ENCODE assay signal across 8 cellular contexts in genomic region chr19:40690699-40691420, GRCh38. TPM values are rescaled to one million over a fixed set of nuclear protein-coding genes. Genes with fewer than 3 reads are reported as not detected.
DNase-seq lines count a peak whose midpoint lies in the region; ATAC-seq, FAIRE-seq and TF ChIP-seq lines count a peak whose summit lies in the region.

No MANE protein-coding gene starts in this region.

- H3K27ac ChIP-seq in keratinocyte (ENCODE audit: control insufficient read depth, insufficient read depth, low read length) = peak overlapping the region; percentile 84

- peak overlapping the region; percentile 81 for H3K4me3 Mint-ChIP-seq in central memory CD8-positive, alpha-beta T cell

- dilution Hi-C loops in keratinocyte (cut with MboI; ENCODE audit: extremely low pct_ligation_motif_present, low sequenced_read_pairs) = no loop called here

- no peaks in the 10 kb centered on the region for H3K9me3 ChIP-seq in keratinocyte (ENCODE audit: control insufficient read depth, low read depth, low read length)

- H3K27ac Mint-ChIP-seq in central memory CD8-positive, alpha-beta T cell (ENCODE audit: low read depth) = peak overlapping the region; percentile 63

- peak overlapping the region; percentile 52 to 76 (median 70) for H3K4me3 ChIP-seq in keratinocyte (ENCODE audit: control insufficient read depth in 2 of 3, extremely low read depth in 1 of 3, insufficient read depth in 2 of 3, low read depth in 1 of 3, low read length in 3 of 3)

- ATAC-seq in GM18502 (IDR thresholded peaks at IDR 0.05; ENCODE audit: poor library complexity, unreplicated experiment) = peak; percentile 71
- peak; percentile 36 for ATAC-seq in HG03139 (IDR thresholded peaks at IDR 0.05; ENCODE audit: unreplicated experiment)
- peak; percentile 67 for ATAC-seq in central memory CD8-positive, alpha-beta T cell (replicated peaks; ENCODE audit: extremely low read depth, poor library complexity, severe bottlenecking)
- no peak for ATAC-seq in GM18858 (IDR thresholded peaks at IDR 0.05; ENCODE audit: unreplicated experiment)

- no peaks in the 10 kb centered on the region for H3K9me1 ChIP-seq in keratinocyte (ENCODE audit: control insufficient read depth, extremely low read depth, insufficient read depth, low read length)

- H3K27me3 Mint-ChIP-seq in central memory CD8-positive, alpha-beta T cell = no peaks in the 10 kb centered on the region

- TF ChIP-seq CTCF in keratinocyte (optimal IDR thresholded peaks at IDR 0.05 in 1 of 3, IDR thresholded peaks at IDR 0.05 in 1 of 3, conservative IDR thresholded peaks at IDR 0.05 in 1 of 3; ENCODE audit: extremely low read depth in 1 of 3, insufficient read depth in 2 of 3, low read length in 3 of 3) = no peak

- peaks cover 5% of the 10 kb centered on the region for H3K4me1 Mint-ChIP-seq in central memory CD8-positive, alpha-beta T cell

- peak overlapping the region; percentile 88 for H3K9ac ChIP-seq in keratinocyte (ENCODE audit: control insufficient read depth, extremely low read depth, insufficient read depth, low read length)

- no peaks in the 10 kb centered on the region for H3K9me3 Mint-ChIP-seq in central memory CD8-positive, alpha-beta T cell

- peak; percentile 89 to 96 for DNase-seq in NCI-H446 (lab: John Stamatoyannopoulos, UW)
- DNase-seq in activated CD4-positive, CD25-positive, alpha-beta regulatory T cell treated with anti-CD3 and anti-CD28 coated beads, Interleukin-2, amount 50 U/mL, for 72 hours = peak; percentile 85
- peak; percentile 59 for DNase-seq in central memory CD8-positive, alpha-beta T cell (ENCODE audit: low spot score in 2 of 2)
- DNase-seq in keratinocyte (ENCODE audit: low read depth, low spot score) = no peak
- DNase-seq in stimulated activated CD4-positive, alpha-beta T cell treated with anti-CD3 and anti-CD28 coated beads, Interleukin-12 subunit alpha, Interleukin-12 subunit beta, amount 100 ng/mL, for 48 hours (ENCODE audit: low read depth in 2 of 3, low spot score in 1 of 3) = peak; percentile 83 to 90 (median 86)

- peaks cover 2% of the 10 kb centered on the region for H4K20me1 ChIP-seq in keratinocyte (ENCODE audit: control insufficient read depth, extremely low read depth, insufficient read depth, low read length)

- FAIRE-seq in keratinocyte (lab: Jason Lieb, UNC) = no peak

- H3K4me2 ChIP-seq in keratinocyte (ENCODE audit: control insufficient read depth, extremely low read depth, insufficient read depth, low read depth, low read length) = peak overlapping the region; percentile 89

- H3K36me3 Mint-ChIP-seq in central memory CD8-positive, alpha-beta T cell (ENCODE audit: insufficient read depth) = peaks cover 4% of the 10 kb centered on the region

- H2AFZ ChIP-seq in keratinocyte (ENCODE audit: control insufficient read depth, low read length) = peak overlapping the region; percentile 87

- H3K79me2 ChIP-seq in keratinocyte (ENCODE audit: control insufficient read depth, insufficient read depth, low read length) = peaks cover 15% of the 10 kb centered on the region

- peaks cover 8 to 23% of the 10 kb centered on the region in 2 experiments for H3K36me3 ChIP-seq in keratinocyte (ENCODE audit: control insufficient read depth in 2 of 2, extremely low read depth in 1 of 2, insufficient read depth in 2 of 2, low read length in 2 of 2)

- peaks cover 36% of the 10 kb centered on the region for H3K4me1 ChIP-seq in keratinocyte (ENCODE audit: control insufficient read depth, extremely low read depth, insufficient read depth, low read length)

- no peaks in the 10 kb centered on the region for H3K27me3 ChIP-seq in keratinocyte (ENCODE audit: control insufficient read depth, extremely low read depth, insufficient read depth, low read length)

RNA-seq across cellular contexts. Expression of gene NUMBL, which starts 0.4 kb away (rescaled TPM):
- 5.5 to 6.0 TPM (median 5.7 TPM) in 3 replicates for polyA plus RNA-seq in keratinocyte
- 2.1 TPM for polyA plus RNA-seq in keratinocyte (2011; ENCODE audit: low read depth)
- polyA plus RNA-seq in keratinocyte (2011; cell fraction: cytosol; rRNA removed) = 2.8 and 6.6 TPM in 2 replicates
- polyA plus RNA-seq in keratinocyte (2011; cell fraction: nucleus; rRNA removed) = 17.4 and 21.6 TPM in 2 replicates
- 5.1 and 6.9 TPM in 2 replicates for polyA plus RNA-seq in keratinocyte (2012; ENCODE audit: low replicate concordance)
- 7.4 to 12.4 TPM (median 7.8 TPM) in 3 replicates for polyA minus RNA-seq in keratinocyte
- 7.7 TPM for polyA minus RNA-seq in keratinocyte (2011; cell fraction: cytosol; rRNA and poly(A)+ RNA removed)
- 6.2 and 12.3 TPM in 2 replicates for polyA minus RNA-seq in keratinocyte (2011; cell fraction: nucleus; rRNA and poly(A)+ RNA removed)

RNA-seq across cellular contexts. Expression of gene COQ8B, which starts 25.8 kb away (rescaled TPM):
- 11.0 to 13.8 TPM (median 13.8 TPM) in 3 replicates for polyA plus RNA-seq in keratinocyte
- polyA plus RNA-seq in keratinocyte (2011; ENCODE audit: low read depth) = 2.0 TPM
- polyA plus RNA-seq in keratinocyte (2011; cell fraction: cytosol; rRNA removed) = 4.9 and 9.7 TPM in 2 replicates
- 17.3 and 23.2 TPM in 2 replicates for polyA plus RNA-seq in keratinocyte (2011; cell fraction: nucleus; rRNA removed)
- 10.2 and 16.4 TPM in 2 replicates for polyA plus RNA-seq in keratinocyte (2012; ENCODE audit: low replicate concordance)
- 8.6 to 18.7 TPM (median 10.4 TPM) in 3 replicates for polyA minus RNA-seq in keratinocyte
- 11.7 TPM for polyA minus RNA-seq in keratinocyte (2011; cell fraction: cytosol; rRNA and poly(A)+ RNA removed)
- 11.3 and 12.1 TPM in 2 replicates for polyA minus RNA-seq in keratinocyte (2011; cell fraction: nucleus; rRNA and poly(A)+ RNA removed)

RNA-seq across cellular contexts. Expression of gene ITPKC, which starts 26.1 kb away (rescaled TPM):
- 17.0 to 32.6 TPM (median 17.2 TPM) in 3 replicates for polyA plus RNA-seq in keratinocyte
- 90.2 TPM for polyA plus RNA-seq in keratinocyte (2011; ENCODE audit: low read depth)
- 14.9 and 18.4 TPM in 2 replicates for polyA plus RNA-seq in keratinocyte (2011; cell fraction: cytosol; rRNA removed)
- 35.1 and 39.9 TPM in 2 replicates for polyA plus RNA-seq in keratinocyte (2011; cell fraction: nucleus; rRNA removed)
- 23.3 and 78.9 TPM in 2 replicates for polyA plus RNA-seq in keratinocyte (2012; ENCODE audit: low replicate concordance)
- polyA minus RNA-seq in keratinocyte = 26.8 to 44.5 TPM (median 40.3 TPM) in 3 replicates
- polyA minus RNA-seq in keratinocyte (2011; cell fraction: cytosol; rRNA and poly(A)+ RNA removed) = 29.4 TPM
- 34.6 and 37.9 TPM in 2 replicates for polyA minus RNA-seq in keratinocyte (2011; cell fraction: nucleus; rRNA and poly(A)+ RNA removed)

RNA-seq across cellular contexts. Expression of gene ACTMAP, which starts 59.4 kb away (rescaled TPM):
- polyA plus RNA-seq in keratinocyte = 1.4 to 2.8 TPM (median 1.4 TPM) in 3 replicates
- polyA plus RNA-seq in keratinocyte (2011; ENCODE audit: low read depth) = 1.4 TPM
- 1.8 and 2.4 TPM in 2 replicates for polyA plus RNA-seq in keratinocyte (2011; cell fraction: cytosol; rRNA removed)
- 5.0 and 6.9 TPM in 2 replicates for polyA plus RNA-seq in keratinocyte (2011; cell fraction: nucleus; rRNA removed)
- polyA plus RNA-seq in keratinocyte (2012; ENCODE audit: low replicate concordance) = 3.2 and 3.6 TPM in 2 replicates
- polyA minus RNA-seq in keratinocyte = 1.1 to 8.8 TPM (median 1.8 TPM) in 3 replicates
- 2.7 TPM for polyA minus RNA-seq in keratinocyte (2011; cell fraction: cytosol; rRNA and poly(A)+ RNA removed)
- polyA minus RNA-seq in keratinocyte (2011; cell fraction: nucleus; rRNA and poly(A)+ RNA removed) = 1.5 and 3.3 TPM in 2 replicates
